In genomic region chr12:79841248-79841877, GRCh38 we compare ENCODE assay signal across 20 cellular contexts.
DNase-seq lines count a peak whose midpoint lies in the region; ATAC-seq and TF ChIP-seq lines count a peak whose summit lies in the region.
"Had no signal": no experiment of that assay in that cellular context is flagged by ENCODE, and none has a peak within 500 bp of the region (broad histone marks: within the 10 kb centered on the region; RNA-seq: fewer than 3 reads in every experiment).

No MANE protein-coding gene starts in this region.

- WGBS in testis, 2 donors = 89 to 92% methylated on average over 4 of the region's 4 CpGs

- H3K4me3 ChIP-seq in lower lobe of right lung (no peak overlapping the region), upper lobe of right lung (no peak overlapping the region), testis (no peak overlapping the region)
- H3K4me3 ChIP-seq: K562 had no signal

- H3K36me3 ChIP-seq in lower lobe of right lung = peaks cover 18% of the 10 kb centered on the region
- H3K36me3 ChIP-seq in upper lobe of right lung = peaks cover 16% of the 10 kb centered on the region
- no peaks in the 10 kb centered on the region for H3K36me3 ChIP-seq in testis (ENCODE audit: low read depth, missing control alignments)

- H3K9me3 ChIP-seq in lower lobe of right lung (no peaks in the 10 kb centered on the region), upper lobe of right lung (no peaks in the 10 kb centered on the region), testis (no peaks in the 10 kb centered on the region)

- H3K4me1 Mint-ChIP-seq in stimulated activated naive CD8-positive, alpha-beta T cell treated with anti-CD3 and anti-CD28 coated beads, Interleukin-15, Interleukin-2, amounts not matched to agents 100 ng/mL and 50 ng/mL, for 24 hours (ENCODE audit: low read depth) = peaks cover 36% of the 10 kb centered on the region

- H3K27ac ChIP-seq in lower lobe of right lung (peak overlapping the region; percentile 12), upper lobe of right lung (peak overlapping the region; percentile 38), testis (peak overlapping the region in 1 of 2 donors; percentile 15)

- no peak for TF ChIP-seq POLR2A in testis (IDR thresholded peaks at IDR 0.05)

- no peak for TF ChIP-seq CTCF in lower lobe of right lung (IDR thresholded peaks at IDR 0.05)
- TF ChIP-seq CTCF in upper lobe of right lung (IDR thresholded peaks at IDR 0.05) = no peak
- TF ChIP-seq CTCF in testis (IDR thresholded peaks at IDR 0.05) = no peak

- intact Hi-C loops in lower lobe of right lung (cut with DNase I) = no loop called here
- intact Hi-C loops in upper lobe of right lung (cut with DNase I) = no loop called here
- intact Hi-C loops in testis (cut with DNase I; ENCODE audit: low total_unique reads) = no loop called here

- DNase-seq in stimulated activated naive CD8-positive, alpha-beta T cell treated with anti-CD3 and anti-CD28 coated beads, Interleukin-15, Interleukin-2, amounts not matched to agents 100 U/mL and 50 U/mL, for 24 hours = no peak
- DNase-seq in dermis blood vessel endothelial cell (peak; percentile 78), lower lobe of right lung (no peak), upper lobe of right lung (no peak), testis (no peak)
- no peak for DNase-seq in activated naive CD4-positive, alpha-beta T cell treated with anti-CD3 and anti-CD28 coated beads, Interleukin-2, amount 50 U/mL, for 16 hours
- DNase-seq: activated CD4-positive, alpha-beta T cell treated with anti-CD3 and anti-CD28 coated beads for 1 hour; activated gamma-delta T cell treated with Interleukin-2 at 50 U/mL for 16 hours; amniotic stem cell; foreskin fibroblast; MV-4-11; NCI-H1694 treated with DMSO at 0.1 percent for 48 hours; NCI-H345; nucleus accumbens; stimulated activated naive CD4-positive, alpha-beta T cell; trophoblast cell had no signal

- H3K36me3 Mint-ChIP-seq in stimulated activated naive CD8-positive, alpha-beta T cell treated with anti-CD3 and anti-CD28 coated beads, Interleukin-15, Interleukin-2, amounts not matched to agents 100 ng/mL and 50 ng/mL, for 24 hours (ENCODE audit: low read depth) = peaks cover 74% of the 10 kb centered on the region

- H3K9me3 Mint-ChIP-seq in stimulated activated naive CD8-positive, alpha-beta T cell treated with anti-CD3 and anti-CD28 coated beads, Interleukin-15, Interleukin-2, amounts not matched to agents 100 ng/mL and 50 ng/mL, for 24 hours = peaks cover 28% of the 10 kb centered on the region

- H3K4me1 ChIP-seq in lower lobe of right lung (peaks cover 20% of the 10 kb centered on the region), upper lobe of right lung (peaks cover 8% of the 10 kb centered on the region), testis (no peaks in the 10 kb centered on the region)

- H3K27ac Mint-ChIP-seq in stimulated activated naive CD8-positive, alpha-beta T cell treated with anti-CD3 and anti-CD28 coated beads, Interleukin-15, Interleukin-2, amounts not matched to agents 100 ng/mL and 50 ng/mL, for 24 hours = peak overlapping the region; percentile 5

- H3K27me3 ChIP-seq in lower lobe of right lung (ENCODE audit: low read depth) (no peaks in the 10 kb centered on the region), upper lobe of right lung (no peaks in the 10 kb centered on the region), testis (no peaks in the 10 kb centered on the region)

- no peaks in the 10 kb centered on the region for H3K27me3 Mint-ChIP-seq in stimulated activated naive CD8-positive, alpha-beta T cell treated with anti-CD3 and anti-CD28 coated beads, Interleukin-15, Interleukin-2, amounts not matched to agents 100 ng/mL and 50 ng/mL, for 24 hours

- no peak overlapping the region for H3K4me3 Mint-ChIP-seq in stimulated activated naive CD8-positive, alpha-beta T cell treated with anti-CD3 and anti-CD28 coated beads, Interleukin-15, Interleukin-2, amounts not matched to agents 100 ng/mL and 50 ng/mL, for 24 hours

- ATAC-seq in stimulated activated naive CD8-positive, alpha-beta T cell treated with anti-CD3 and anti-CD28 coated beads, Interleukin-15, Interleukin-2, amounts not matched to agents 100 U/mL and 50 U/mL, for 24 hours = no peak
- ATAC-seq in lower lobe of right lung (peak in 1 of 2 donors; percentile 41), upper lobe of right lung (no peak), GM19328 (IDR thresholded peaks at IDR 0.05; ENCODE audit: unreplicated experiment) (no peak)
- ATAC-seq: K562, sciatic nerve had no signal
